1 cellular context compared by ENCODE assay signal in genomic region chr15:38229700-38230099, GRCh38.
TF ChIP-seq lines count a peak whose summit lies in the region.

No MANE protein-coding gene starts in this region.

TF ChIP-seq in K562, 482 proteins besides CTCF, POLR2A, EP300 and RAD21:
- TF ChIP-seq, protein P1, sequence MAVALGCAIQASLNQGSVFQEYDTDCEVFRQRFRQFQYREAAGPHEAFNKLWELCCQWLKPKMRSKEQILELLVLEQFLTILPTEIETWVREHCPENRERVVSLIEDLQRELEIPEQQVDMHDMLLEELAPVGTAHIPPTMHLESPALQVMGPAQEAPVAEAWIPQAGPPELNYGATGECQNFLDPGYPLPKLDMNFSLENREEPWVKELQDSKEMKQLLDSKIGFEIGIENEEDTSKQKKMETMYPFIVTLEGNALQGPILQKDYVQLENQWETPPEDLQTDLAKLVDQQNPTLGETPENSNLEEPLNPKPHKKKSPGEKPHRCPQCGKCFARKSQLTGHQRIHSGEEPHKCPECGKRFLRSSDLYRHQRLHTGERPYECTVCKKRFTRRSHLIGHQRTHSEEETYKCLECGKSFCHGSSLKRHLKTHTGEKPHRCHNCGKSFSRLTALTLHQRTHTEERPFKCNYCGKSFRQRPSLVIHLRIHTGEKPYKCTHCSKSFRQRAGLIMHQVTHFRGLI (CRISPR knock-in tag; IDR thresholded peaks at IDR 0.05) = no peak
- TF ChIP-seq ZNF79 (CRISPR knock-in tag; IDR thresholded peaks at IDR 0.05; ENCODE audit: low read depth) = 0 out of 2 replicates have a peak, but pooled peaks have one; percentile 22
TF ChIP-seq in K562: peak in this region for 1.
